ENCODE assay signal across 8 cellular contexts in the genomic region with DNA sequence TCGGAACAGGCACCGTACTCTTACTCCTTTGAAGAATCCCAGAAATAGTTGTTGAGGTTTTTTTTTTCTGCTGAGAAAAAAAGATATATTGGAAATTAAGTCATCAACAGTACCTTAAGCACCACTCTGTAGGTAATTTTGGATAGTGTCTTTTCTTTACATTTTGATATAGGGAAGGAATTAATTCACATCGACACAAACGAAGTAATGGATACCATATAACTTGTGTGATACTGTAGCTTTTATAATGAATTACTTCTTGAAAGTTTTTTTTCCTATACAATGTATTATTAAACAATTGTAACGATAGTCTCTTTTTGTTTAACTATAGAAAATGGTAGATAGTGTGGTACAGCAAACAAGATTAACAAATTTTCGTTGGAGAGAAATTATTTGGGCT. TPM values are rescaled to one million over a fixed set of nuclear protein-coding genes. Genes with fewer than 3 reads are reported as not detected.
DNase-seq lines count a peak whose midpoint lies in the region; TF ChIP-seq lines count a peak whose summit lies in the region.

No MANE protein-coding gene starts in this region.

- no TSS peak for BruUV-seq in OCI-LY7 (replicated peaks; lab: Mats Ljungman, UMichigan)

- H3K9me2 ChIP-seq in OCI-LY7 (ENCODE audit: insufficient read depth, low read length): no peaks in the 10 kb centered on the region

- H3K9me3 ChIP-seq in CD4-positive, alpha-beta memory T cell (ENCODE audit: control insufficient read depth in 1 of 2, low read length in 2 of 2): no peaks in the 10 kb centered on the region
- 0 out of 2 replicates have a peak, but pooled peaks cover 4% of the 10 kb centered on the region for H3K9me3 ChIP-seq in OCI-LY7 (ENCODE audit: low read length)
- no peaks in the 10 kb centered on the region for H3K9me3 ChIP-seq in parathyroid adenoma (ENCODE audit: control insufficient read depth, low read length)

- no peak for TF ChIP-seq CTCF in OCI-LY7 (conservative IDR thresholded peaks at IDR 0.05; ENCODE audit: low read length)
- no peak for TF ChIP-seq CTCF in parathyroid adenoma (IDR thresholded peaks at IDR 0.05)
- no peak for TF ChIP-seq CTCF in GM10248 (IDR thresholded peaks at IDR 0.05; ENCODE audit: control extremely low read depth, extremely low read depth, low read depth, missing control alignments)

- H3K4me3 ChIP-seq in CD4-positive, alpha-beta memory T cell (ENCODE audit: low read length in 2 of 2): no peak overlapping the region
- H3K4me3 ChIP-seq in OCI-LY7 (ENCODE audit: low read depth, low read length, poor library complexity, severe bottlenecking): peak overlapping the region; percentile 84
- H3K4me3 ChIP-seq in parathyroid adenoma (ENCODE audit: low read depth, low read length): peak overlapping the region; percentile 92

- H3K4me1 ChIP-seq in CD4-positive, alpha-beta memory T cell (ENCODE audit: insufficient read depth, low read length): peaks cover 7% of the 10 kb centered on the region
- H3K4me1 ChIP-seq in OCI-LY7 (ENCODE audit: insufficient read depth, low read length, poor library complexity, severe bottlenecking) (peaks cover 54% of the 10 kb centered on the region), parathyroid adenoma (peaks cover 5% of the 10 kb centered on the region)

- H3K36me3 Mint-ChIP-seq in CD4-positive, alpha-beta memory T cell: peaks cover 0 to 8% of the 10 kb centered on the region in 2 donors

- POLR2A ChIA-PET in CD4-positive, alpha-beta memory T cell (lab: Charles Lee; ENCODE audit: partially characterized antibody): interaction anchor here (0.8 to 2.2 kb wide), 3 partner anchors 81 to 376 kb away, joined by 3 to 8 read pairs (median 3); partner anchors contain the start of gene SPAG16
- POLR2A ChIA-PET in OCI-LY7 (lab: Charles Lee) (interaction anchor here (0.5 to 9.4 kb wide), 18 partner anchors 9 to 450 kb away, joined by 3 to 108 read pairs (median 4); partner anchors contain the start of gene SPAG16), GM10248 (lab: Yijun Ruan, JAX) (no interaction called here)

- intact Hi-C loops in CD4-positive, alpha-beta memory T cell (cut with micrococcal nuclease): loop anchor here (1.0 to 5.0 kb wide), 4 partner anchors 80 to 1654 kb away; partner anchors contain the start of gene BARD1
- intact Hi-C loops in OCI-LY7 (cut with micrococcal nuclease; ENCODE audit: unreplicated experiment): loop anchor here (1.0 kb wide), 4 partner anchors 13 to 467 kb away; no protein-coding TSS in a partner anchor

- H3K36me3 ChIP-seq in CD4-positive, alpha-beta memory T cell (ENCODE audit: insufficient read depth, low read length): no peaks in the 10 kb centered on the region
- H3K36me3 ChIP-seq in OCI-LY7 (ENCODE audit: insufficient read depth, low read length) (peaks cover 6% of the 10 kb centered on the region; the same call in 1 of the 2 replicates), parathyroid adenoma (ENCODE audit: control insufficient read depth, insufficient read depth, low read length) (no peaks in the 10 kb centered on the region)

- H3K9me3 Mint-ChIP-seq in CD4-positive, alpha-beta memory T cell: no peaks in the 10 kb centered on the region

- H3K27ac Mint-ChIP-seq in CD4-positive, alpha-beta memory T cell: peak overlapping the region in 1 of 7 donors; percentile 73

- H3K4me3 Mint-ChIP-seq in CD4-positive, alpha-beta memory T cell: peak overlapping the region; percentile 36 to 90 (median 81)

- H3K4me2 ChIP-seq in OCI-LY7 (ENCODE audit: low read length): peak overlapping the region; percentile 97
- H3K4me2 ChIP-seq in parathyroid adenoma (ENCODE audit: low read length): peak overlapping the region; percentile 64

- H3K4me1 Mint-ChIP-seq in CD4-positive, alpha-beta memory T cell: peaks cover 14 to 39% (median 23%) of the 10 kb centered on the region in 4 donors

- CTCF ChIA-PET in CD4-positive, alpha-beta memory T cell (lab: Charles Lee; ENCODE audit: partially characterized antibody): interaction anchor here (0.6 to 2.1 kb wide), 9 partner anchors 11 to 466 kb away, joined by 3 to 32 read pairs (median 3); no protein-coding TSS in a partner anchor
- CTCF ChIA-PET in OCI-LY7 (lab: Charles Lee; ENCODE audit: unreplicated experiment): interaction anchor here (0.6 to 1.2 kb wide), 4 partner anchors 99 to 376 kb away, joined by 3 to 4 read pairs (median 4); no protein-coding TSS in a partner anchor
- CTCF ChIA-PET in GM10248 (lab: Yijun Ruan, JAX): interaction anchor here (0.6 to 3.3 kb wide), 18 partner anchors 8 to 464 kb away, joined by 3 to 32 read pairs (median 3); no protein-coding TSS in a partner anchor

- H3K27ac ChIP-seq in CD4-positive, alpha-beta memory T cell (ENCODE audit: low read depth, low read length): peak overlapping the region; percentile 50
- H3K27ac ChIP-seq in OCI-LY7 (ENCODE audit: low read depth, low read length, poor library complexity, severe bottlenecking) (peak overlapping the region; percentile 92), epithelial cell of prostate (peak overlapping the region; percentile 92), parathyroid adenoma (peak overlapping the region; percentile 92)

- no peak for DNase-seq in CD4-positive, alpha-beta memory T cell
- DNase-seq in OCI-LY7 (ENCODE audit: low spot score) (no peak), epithelial cell of prostate (ENCODE audit: low read depth, low spot score) (no peak), GM10248 (ENCODE audit: extremely low spot score) (no peak), NCI-H2227 treated with DMSO at 0.1 percent for 48 hours (lab: John Stamatoyannopoulos, UW) (no peak), HK-2 (ENCODE audit: unreplicated experiment) (no peak), NCI-H1694 (lab: John Stamatoyannopoulos, UW) (no peak)

- H3K79me2 ChIP-seq in OCI-LY7 (ENCODE audit: insufficient read depth, low read depth, low read length): peaks cover 52% of the 10 kb centered on the region; the same call in 1 of the 2 replicates
- H3K79me2 ChIP-seq in parathyroid adenoma: no peaks in the 10 kb centered on the region

- H3K27me3 Mint-ChIP-seq in CD4-positive, alpha-beta memory T cell: peaks cover 12 to 28% of the 10 kb centered on the region in 2 donors

- no peaks in the 10 kb centered on the region for H3K27me3 ChIP-seq in CD4-positive, alpha-beta memory T cell (ENCODE audit: insufficient read depth, low read length)
- H3K27me3 ChIP-seq in parathyroid adenoma (ENCODE audit: control insufficient read depth, insufficient read depth, low read length): no peaks in the 10 kb centered on the region

- H4K20me1 ChIP-seq in OCI-LY7 (ENCODE audit: insufficient read depth, low read length): no peaks in the 10 kb centered on the region

- H2AFZ ChIP-seq in OCI-LY7 (ENCODE audit: low read length) (peak overlapping the region; percentile 48; the same call in 1 of the 2 replicates), parathyroid adenoma (peak overlapping the region; percentile 84)

- H3K9ac ChIP-seq in parathyroid adenoma: no peak overlapping the region

RNA-seq across cellular contexts. Expression of gene IKZF2, which starts 1.5 kb away (rescaled TPM):
- total RNA-seq in CD4-positive, alpha-beta memory T cell: 10 to 100 TPM; 13.2 to 15.0 TPM
- under 1 TPM; 0.14 to 0.67 TPM for polyA plus RNA-seq in CD4-positive, alpha-beta memory T cell
- total RNA-seq in OCI-LY7 (2014; rRNA removed; shearing (Covaris generic)): 45.1 and 54.6 TPM in 2 replicates
- 20.0 and 23.3 TPM in 2 replicates for total RNA-seq in OCI-LY7 (2022)

Comparison
In these comparisons a context has a peak if more than half of its experiments do, and no peak if none do; other contexts are left out.
1. H3K4me3 ChIP-seq: peak in OCI-LY7 (single experiment) and parathyroid adenoma (single experiment); none in CD4-positive, alpha-beta memory T cell (0 of 2).
2. Peak in every context shown above with its lines, with median percentiles within 50 percentile points of each other: H3K27ac ChIP-seq.